In the genomic region with DNA sequence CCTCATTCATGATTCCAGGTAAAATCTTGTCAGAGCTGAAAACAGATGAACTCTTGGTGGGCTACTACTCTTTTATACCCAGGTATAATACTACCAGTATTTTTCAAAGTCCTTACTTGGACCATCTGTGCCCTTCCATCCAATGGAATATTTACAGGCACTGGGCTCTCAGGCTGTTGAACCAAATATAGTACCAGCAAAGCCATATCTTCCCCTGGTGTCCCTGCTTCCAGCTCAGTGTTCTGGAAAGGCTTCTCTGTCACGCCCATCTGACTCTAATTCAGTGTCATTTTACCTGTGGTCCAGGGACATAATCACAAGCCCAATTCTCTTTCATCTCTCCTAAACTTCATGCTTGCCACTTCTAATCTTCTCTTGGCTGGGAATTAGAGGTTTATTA, we compare ENCODE assay signal across 20 cellular contexts.
"Had no signal": no experiment of that assay in that cellular context is flagged by ENCODE, and none has a peak within 500 bp of the region (broad histone marks: within the 10 kb centered on the region; RNA-seq: fewer than 3 reads in every experiment).

No MANE protein-coding gene starts in this region.

- ATAC-seq: activated CD8-positive, alpha-beta T cell treated with anti-CD3 and anti-CD28 coated beads, Interleukin-2, amount 10 ng/mL, durations not matched to agents 7 days and 5 days; body of pancreas; left colon had no signal

- H3K36me3 ChIP-seq: transverse colon had no signal

- H3K27me3 ChIP-seq: body of pancreas, transverse colon had no signal

- H3K9me3 ChIP-seq: body of pancreas, transverse colon had no signal

- H3K4me1 ChIP-seq: body of pancreas had no signal

- H3K27ac ChIP-seq: transverse colon had no signal

- H3K27ac Mint-ChIP-seq: activated CD4-positive, alpha-beta T cell treated with anti-CD3 and anti-CD28 coated beads, Interleukin-2, amount 10 ng/mL, durations not matched to agents 24 days and 14 days; activated CD8-positive, alpha-beta T cell treated with anti-CD3 and anti-CD28 coated beads, Interleukin-2, amount 10 ng/mL, durations not matched to agents 7 days and 5 days; activated naive CD8-positive, alpha-beta T cell treated with anti-CD3 and anti-CD28 coated beads for 36 hours; nephron had no signal

- H3K27me3 Mint-ChIP-seq: activated CD4-positive, alpha-beta T cell treated with anti-CD3 and anti-CD28 coated beads, Interleukin-2, amount 10 ng/mL, durations not matched to agents 24 days and 14 days; activated naive CD8-positive, alpha-beta T cell treated with anti-CD3 and anti-CD28 coated beads for 36 hours; central memory CD8-positive, alpha-beta T cell had no signal

- H3K4me3 Mint-ChIP-seq: activated CD4-positive, alpha-beta T cell treated with anti-CD3 and anti-CD28 coated beads, Interleukin-2, amount 10 ng/mL, durations not matched to agents 24 days and 14 days; activated CD8-positive, alpha-beta T cell treated with anti-CD3 and anti-CD28 coated beads, Interleukin-2, amount 10 ng/mL, durations not matched to agents 7 days and 5 days; activated naive CD8-positive, alpha-beta T cell treated with anti-CD3 and anti-CD28 coated beads for 36 hours; central memory CD8-positive, alpha-beta T cell; nephron had no signal

- DNase-seq: activated CD4-positive, alpha-beta T cell treated with anti-CD3 and anti-CD28 coated beads, Interleukin-2, amount 10 ng/mL, durations not matched to agents 24 days and 14 days; activated CD4-positive, CD25-positive, alpha-beta regulatory T cell; activated CD8-positive, alpha-beta T cell treated with anti-CD3 and anti-CD28 coated beads, Interleukin-2, amount 10 ng/mL, durations not matched to agents 7 days and 5 days; activated naive CD8-positive, alpha-beta T cell treated with anti-CD3 and anti-CD28 coated beads for 36 hours; amygdala; body of pancreas; cortex of kidney; effector CD8-positive, alpha-beta T cell; foreskin melanocyte; left colon; nucleus accumbens; posterior cingulate gyrus; retina; small intestine; stimulated activated CD4-positive, alpha-beta T cell treated with anti-CD3 and anti-CD28 coated beads, Interleukin-4, amount 100 ng/mL, for 24 hours; stimulated activated naive CD4-positive, alpha-beta T cell treated with Interleukin-2 at 50 U/mL for 16 hours; substantia nigra; transverse colon had no signal

- H3K4me3 ChIP-seq: body of pancreas, transverse colon had no signal
